In the genomic region with DNA sequence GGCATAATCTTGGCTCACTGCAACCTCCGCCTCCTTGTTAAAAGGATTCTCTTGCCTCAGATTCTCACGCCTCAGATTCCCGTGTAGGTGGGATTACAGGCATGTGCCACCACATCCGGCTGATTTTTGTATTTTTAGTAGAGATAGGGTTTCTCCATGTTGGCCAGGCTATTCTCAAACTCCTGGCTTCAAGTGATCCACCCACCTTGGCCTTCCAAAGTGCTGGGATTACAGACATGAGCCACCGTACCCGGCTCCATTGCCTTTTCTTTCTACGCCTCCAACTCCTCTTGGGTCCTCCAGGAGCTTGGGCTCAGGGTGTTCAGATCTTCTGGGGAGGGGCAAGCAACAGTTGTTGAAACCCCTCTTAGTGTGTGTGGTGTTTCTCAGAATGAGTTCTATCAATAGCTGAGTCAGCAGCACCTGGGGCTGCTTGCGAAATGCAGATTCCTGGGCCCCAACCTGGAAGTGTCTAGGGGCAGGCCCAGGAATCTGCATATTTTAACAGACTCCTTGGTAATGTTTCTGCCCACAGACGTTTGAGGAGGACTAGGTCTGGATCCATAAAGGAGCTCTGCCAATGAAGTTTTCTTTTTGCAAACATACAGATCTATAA, we compare ENCODE assay signal across 21 cellular contexts. TPM values are rescaled to one million over a fixed set of nuclear protein-coding genes. Genes with fewer than 3 reads are reported as not detected.
DNase-seq lines count a peak whose midpoint lies in the region; ATAC-seq, FAIRE-seq and TF ChIP-seq lines count a peak whose summit lies in the region.
"Had no signal": no experiment of that assay in that cellular context is flagged by ENCODE, and none has a peak within 500 bp of the region (broad histone marks: within the 10 kb centered on the region; RNA-seq: fewer than 3 reads in every experiment).

No MANE protein-coding gene starts in this region.

- no peak overlapping the region for H4K8ac ChIP-seq in H1 (ENCODE audit: extremely low read depth, insufficient read depth, low read length)

- no peak overlapping the region for H3K14ac ChIP-seq in H1 (ENCODE audit: insufficient read length)

- no peaks in the 10 kb centered on the region for H3K9me2 ChIP-seq in Karpas-422 (replicated peaks; ENCODE audit: insufficient read depth, low read length)

- H4K91ac ChIP-seq in H1 (replicated peaks; ENCODE audit: insufficient read length, low read length), result no peak overlapping the region

- no peak for FAIRE-seq in H1 (lab: Jason Lieb, UNC)
- FAIRE-seq: H54 had no signal

- H3K79me1 ChIP-seq in H1 (ENCODE audit: low read depth, low read length), result no peaks in the 10 kb centered on the region

- no peak overlapping the region for H3K18ac ChIP-seq in H1 (ENCODE audit: extremely low read depth, low read length)

- H3K36me3 ChIP-seq in Karpas-422 (ENCODE audit: insufficient read depth, low read length) (no peaks in the 10 kb centered on the region), H1 (ENCODE audit: control insufficient read depth in 2 of 4, insufficient read depth in 4 of 4, low read length in 3 of 4) (no peaks in the 10 kb centered on the region), aorta (ENCODE audit: control insufficient read depth in 1 of 2, insufficient read depth in 2 of 2, low read length in 1 of 2) (no peaks in the 10 kb centered on the region), esophagus squamous epithelium (no peaks in the 10 kb centered on the region)

- H2AFZ ChIP-seq in Karpas-422 (ENCODE audit: low read length) (no peak overlapping the region), H1 (ENCODE audit: low read length) (no peak overlapping the region)

- H3K79me2 ChIP-seq in Karpas-422 (ENCODE audit: low read length) (no peaks in the 10 kb centered on the region), H1 (ENCODE audit: control insufficient read depth in 1 of 2, insufficient read depth in 2 of 2, low read length in 2 of 2) (no peaks in the 10 kb centered on the region)

- peak; percentile 49 for DNase-seq in Karpas-422
- DNase-seq in H1 (ENCODE audit: low read depth in 1 of 2, low spot score in 2 of 2), result no peak
- DNase-seq in aorta, result peak; percentile 6 to 12
- DNase-seq in esophagus squamous epithelium (lab: John Stamatoyannopoulos, UW), result no peak
- DNase-seq: CD4-positive, CD25-positive, alpha-beta regulatory T cell; DMS 273 treated with DMSO at 0.1 percent for 48 hours; DMS79 treated with DMSO at 0.1 percent for 48 hours; HFFc6; NCI-H1105; NCI-H146; NCI-H2029; NCI-H2227 treated with DMSO at 0.1 percent for 48 hours; NCI-H510A; NCI-H748 treated with DMSO at 0.1 percent for 48 hours; SHP77 treated with DMSO at 0.1 percent for 48 hours had no signal

- H2BK120ac ChIP-seq in H1 (replicated peaks; ENCODE audit: low read depth, low read length), result no peak overlapping the region

- CTCF ChIA-PET in H1 (lab: Charles Lee; ENCODE audit: partially characterized antibody), result interaction anchor here (0.8 to 1.8 kb wide), 3 partner anchors 29 to 83 kb away, joined by 3 to 4 read pairs (median 3); no protein-coding TSS in a partner anchor

- H4K20me1 ChIP-seq in Karpas-422 (ENCODE audit: insufficient read depth, low read depth, low read length), result no peaks in the 10 kb centered on the region
- no peaks in the 10 kb centered on the region for H4K20me1 ChIP-seq in H1 (replicated peaks in 1 of 2; ENCODE audit: control insufficient read depth in 1 of 2, insufficient read depth in 2 of 2, low read length in 2 of 2)

- TF ChIP-seq CTCF in H1 (IDR thresholded peaks at IDR 0.05; ENCODE audit: control extremely low read depth in 1 of 3, insufficient read depth in 1 of 3, low read depth in 1 of 3, low read length in 3 of 3) (no peak), esophagus squamous epithelium (IDR thresholded peaks at IDR 0.05) (no peak)

- no peak overlapping the region for H3K4me3 ChIP-seq in Karpas-422 (ENCODE audit: low read length)
- no peak overlapping the region for H3K4me3 ChIP-seq in H1 (ENCODE audit: extremely low read depth in 1 of 4, insufficient read depth in 2 of 4, low read depth in 3 of 4, low read length in 4 of 4)
- no peak overlapping the region for H3K4me3 ChIP-seq in aorta (ENCODE audit: low read length in 2 of 2)
- H3K4me3 ChIP-seq in esophagus squamous epithelium, result no peak overlapping the region
- H3K4me3 ChIP-seq: SK-N-MC had no signal

- no peak overlapping the region for H2BK5ac ChIP-seq in H1 (ENCODE audit: low read depth, low read length)

- TF ChIP-seq POLR2A in H1 (IDR thresholded peaks at IDR 0.05; ENCODE audit: control extremely low read depth in 1 of 2, low read depth in 2 of 2, low read length in 2 of 2) (no peak), esophagus squamous epithelium (IDR thresholded peaks at IDR 0.05) (no peak)

- no peak overlapping the region for H3K56ac ChIP-seq in H1 (replicated peaks; ENCODE audit: insufficient read length, low read depth, low read length)

- POLR2A ChIA-PET in H1 (lab: Charles Lee; ENCODE audit: partially characterized antibody), result no interaction called here

- H3K27ac ChIP-seq in Karpas-422 (ENCODE audit: low read length) (no peak overlapping the region), H1 (ENCODE audit: low read depth, low read length) (no peak overlapping the region), aorta (ENCODE audit: low read depth in 1 of 2, low read length in 2 of 2) (no peak overlapping the region), esophagus squamous epithelium (no peak overlapping the region)
- H3K27ac ChIP-seq: KMS-11, RWPE1, SK-N-MC had no signal

- no peak overlapping the region for H2BK20ac ChIP-seq in H1 (ENCODE audit: low read length)

- H3K4me1 ChIP-seq in Karpas-422 (ENCODE audit: low read length) (peaks cover 4% of the 10 kb centered on the region), H1 (replicated peaks in 1 of 4; ENCODE audit: control insufficient read depth in 3 of 4, insufficient read depth in 4 of 4, low read length in 3 of 4) (peaks cover 0 to 3% (median 1%) of the 10 kb centered on the region in 4 experiments; a peak in 3 of 7 replicates), aorta (ENCODE audit: control insufficient read depth in 1 of 2, insufficient read depth in 2 of 2, low read length in 2 of 2) (no peaks in the 10 kb centered on the region), esophagus squamous epithelium (peaks cover 0 to 11% (median 6%) of the 10 kb centered on the region in 3 donors)

- H4K5ac ChIP-seq in H1 (ENCODE audit: insufficient read length, low read depth, low read length), result no peak overlapping the region

- H3K9ac ChIP-seq in Karpas-422 (ENCODE audit: low read length) (no peak overlapping the region), H1 (replicated peaks in 1 of 4; ENCODE audit: extremely low read depth in 1 of 4, low read depth in 3 of 4, low read length in 3 of 4) (no peak overlapping the region)
- H3K9ac ChIP-seq: KMS-11 had no signal

- no peak overlapping the region for H2BK15ac ChIP-seq in H1 (ENCODE audit: low read length)

- H3K9me3 ChIP-seq in Karpas-422 (ENCODE audit: low read length), result no peaks in the 10 kb centered on the region
- no peaks in the 10 kb centered on the region; a peak in 1 of 4 replicates for H3K9me3 ChIP-seq in H1 (ENCODE audit: insufficient read depth in 2 of 2, low read depth in 1 of 2, low read length in 1 of 2)
- peaks cover 4% of the 10 kb centered on the region for H3K9me3 ChIP-seq in aorta (ENCODE audit: control insufficient read depth, low read length)
- H3K9me3 ChIP-seq in esophagus squamous epithelium, result no peaks in the 10 kb centered on the region

- peaks cover 4% of the 10 kb centered on the region; the same call in 1 of the 2 replicates for H3K23me2 ChIP-seq in H1 (ENCODE audit: low read depth, low read length)

- H3K4ac ChIP-seq in H1 (replicated peaks; ENCODE audit: insufficient read length, low read depth, low read length), result no peak overlapping the region

- H2BK12ac ChIP-seq in H1 (ENCODE audit: low read depth, low read length), result no peak overlapping the region

- no peak overlapping the region for H2AK5ac ChIP-seq in H1 (ENCODE audit: low read depth, low read length)

- no peak for TF ChIP-seq EP300 in H1 (IDR thresholded peaks at IDR 0.05; ENCODE audit: borderline replicate concordance in 1 of 2, low read depth in 2 of 2, low read length in 2 of 2)

- no peak overlapping the region for H3K23ac ChIP-seq in H1 (ENCODE audit: insufficient read length)

- no peak overlapping the region for H3K4me2 ChIP-seq in Karpas-422 (ENCODE audit: low read depth, low read length, poor library complexity, severe bottlenecking)
- no peak overlapping the region for H3K4me2 ChIP-seq in H1 (ENCODE audit: insufficient read depth in 1 of 2, low read depth in 2 of 2, low read length in 2 of 2)
- H3K4me2 ChIP-seq: KMS-11 had no signal

- no peak for TF ChIP-seq RAD21 in H1 (IDR thresholded peaks at IDR 0.05 in 1 of 2, conservative IDR thresholded peaks at IDR 0.05 in 1 of 2; ENCODE audit: low read depth in 2 of 2, low read length in 2 of 2)

- ATAC-seq in aorta (ENCODE audit: low FRiP score) (no peak), HG02840 (IDR thresholded peaks at IDR 0.05; ENCODE audit: low FRiP score, unreplicated experiment) (no peak)

- H3K27me3 ChIP-seq in Karpas-422 (ENCODE audit: low read length) (no peaks in the 10 kb centered on the region), H1 (replicated peaks in 1 of 4; ENCODE audit: control insufficient read depth in 3 of 4, extremely low read depth in 1 of 4, insufficient read depth in 3 of 4, low read length in 3 of 4) (peaks cover 4 to 26% (median 20%) of the 10 kb centered on the region in 4 experiments), aorta (ENCODE audit: control insufficient read depth in 1 of 2, insufficient read depth in 2 of 2, low read length in 1 of 2) (peaks cover 0 to 2% of the 10 kb centered on the region in 2 donors), esophagus squamous epithelium (peaks cover 0 to 64% (median 11%) of the 10 kb centered on the region in 4 donors)

- 95% methylated on average over 9 of the region's 9 CpGs; no CpG with 5 or more reads in 1 of the 2 experiments for WGBS in H1 (ENCODE audit: extremely low coverage in 1 of 2, insufficient coverage in 1 of 2, insufficient read length in 1 of 2, insufficient replicate concordance in 2 of 2, low coverage in 1 of 2, low lambda C conversion rate in 2 of 2, missing lambda C conversion rate in 1 of 2), 2 experiments
- 79 to 82% methylated on average over 9 of the region's 9 CpGs for WGBS in aorta, 2 donors
- 78 to 80% methylated on average over 9 of the region's 9 CpGs for WGBS in esophagus squamous epithelium, 2 donors

- intact Hi-C loops in aorta (cut with DNase I) (no loop called here), esophagus squamous epithelium (cut with DNase I) (no loop called here)

RNA-seq across cellular contexts. Expression of a gene that starts 31.4 kb away (rescaled TPM):
- total RNA-seq in Karpas-422 (2014; rRNA removed; shearing (Covaris generic); ENCODE audit: low replicate concordance), result not detected in 2 replicates
- 3.0 and 3.2 TPM in 2 replicates for total RNA-seq in H1 (2021; fragmentation: NEBNext Ultra II Directional; extraction: Animal tissue kit (Norgen Biotek cat#: 25700))
- polyA plus RNA-seq in H1 (2011; rRNA removed) (1.9 and 2.1 TPM in 2 replicates), aorta (under 1 TPM in 1 of 2 donors, not detected in 1; 0.26 TPM)
- 2.1 TPM for polyA plus RNA-seq in H1 (2011; cell fraction: cytosol; rRNA removed)
- 2.7 TPM for polyA plus RNA-seq in H1 (2011; cell fraction: nucleus; rRNA removed)
- 1.9 to 2.9 TPM (median 2.3 TPM) in 4 replicates for polyA plus RNA-seq in H1 (2012, experiment 1 of 2)
- polyA plus RNA-seq in H1 (2012, experiment 2 of 2), result 1.6 TPM
- 1.1 TPM for polyA plus RNA-seq in H1 (2013, experiment 1 of 2)
- polyA plus RNA-seq in H1 (2013, experiment 2 of 2), result 0.99 TPM
- polyA minus RNA-seq in H1 (2011; rRNA and poly(A)+ RNA removed), result 4.0 and 5.8 TPM in 2 replicates
- 1.7 TPM for polyA minus RNA-seq in H1 (2011; cell fraction: cytosol; rRNA and poly(A)+ RNA removed)
- polyA minus RNA-seq in H1 (2011; cell fraction: nucleus; rRNA and poly(A)+ RNA removed), result 2.9 TPM
- total RNA-seq in aorta (under 1 TPM; 0.29 to 0.90 TPM), esophagus squamous epithelium (1 to 10 TPM in 1 of 4 donors, under 1 TPM in 3; 0.22 to 5.6 (median 0.49) TPM)
- total RNA-seq: HFFc6 had no signal
- polyA plus RNA-seq: BJ; CD4-positive, CD25-positive, alpha-beta regulatory T cell had no signal

RNA-seq across cellular contexts. Expression of a gene that starts 44.2 kb away (rescaled TPM):
- total RNA-seq in Karpas-422 (2014; rRNA removed; shearing (Covaris generic); ENCODE audit: low replicate concordance), result 12.6 and 19.3 TPM in 2 replicates
- 13.2 and 13.6 TPM in 2 replicates for total RNA-seq in H1 (2021; fragmentation: NEBNext Ultra II Directional; extraction: Animal tissue kit (Norgen Biotek cat#: 25700))
- polyA plus RNA-seq in H1 (2011; rRNA removed) (10.1 and 13.6 TPM in 2 replicates), aorta (1 to 10 TPM; 4.0 to 9.7 TPM)
- 11.1 TPM for polyA plus RNA-seq in H1 (2011; cell fraction: cytosol; rRNA removed)
- 22.2 TPM for polyA plus RNA-seq in H1 (2011; cell fraction: nucleus; rRNA removed)
- 6.7 to 12.4 TPM (median 10.6 TPM) in 4 replicates for polyA plus RNA-seq in H1 (2012, experiment 1 of 2)
- 7.6 TPM for polyA plus RNA-seq in H1 (2012, experiment 2 of 2)
- polyA plus RNA-seq in H1 (2013, experiment 1 of 2), result 11.8 TPM
- polyA plus RNA-seq in H1 (2013, experiment 2 of 2), result 10.6 TPM
- polyA minus RNA-seq in H1 (2011; rRNA and poly(A)+ RNA removed), result 6.0 and 7.2 TPM in 2 replicates
- 4.6 TPM for polyA minus RNA-seq in H1 (2011; cell fraction: cytosol; rRNA and poly(A)+ RNA removed)
- polyA minus RNA-seq in H1 (2011; cell fraction: nucleus; rRNA and poly(A)+ RNA removed), result 10.6 TPM
- total RNA-seq in aorta (10 to 100 TPM in 1 of 2 donors, 1 to 10 TPM in 1; 5.4 to 10.9 TPM), esophagus squamous epithelium (10 to 100 TPM; 19.6 to 34.7 (median 26.0) TPM)

RNA-seq across cellular contexts. Expression of a gene that starts 52.6 kb away (rescaled TPM):
- total RNA-seq in Karpas-422 (2014; rRNA removed; shearing (Covaris generic); ENCODE audit: low replicate concordance), result not detected in 2 replicates
- total RNA-seq in H1 (2021; fragmentation: NEBNext Ultra II Directional; extraction: Animal tissue kit (Norgen Biotek cat#: 25700)), result 28.8 and 29.5 TPM in 2 replicates
- polyA plus RNA-seq in H1 (2011; rRNA removed) (11.3 and 15.8 TPM in 2 replicates), aorta (10 to 100 TPM in 1 of 2 donors, 1 to 10 TPM in 1; 5.9 to 23.9 TPM)
- 13.7 TPM for polyA plus RNA-seq in H1 (2011; cell fraction: cytosol; rRNA removed)
- 46.9 TPM for polyA plus RNA-seq in H1 (2011; cell fraction: nucleus; rRNA removed)
- polyA plus RNA-seq in H1 (2012, experiment 1 of 2), result 16.5 to 27.4 TPM (median 22.8 TPM) in 4 replicates
- polyA plus RNA-seq in H1 (2012, experiment 2 of 2), result 5.2 TPM
- 16.4 TPM for polyA plus RNA-seq in H1 (2013, experiment 1 of 2)
- 15.4 TPM for polyA plus RNA-seq in H1 (2013, experiment 2 of 2)
- 21.5 and 22.3 TPM in 2 replicates for polyA minus RNA-seq in H1 (2011; rRNA and poly(A)+ RNA removed)
- 15.9 TPM for polyA minus RNA-seq in H1 (2011; cell fraction: cytosol; rRNA and poly(A)+ RNA removed)
- polyA minus RNA-seq in H1 (2011; cell fraction: nucleus; rRNA and poly(A)+ RNA removed), result 21.8 TPM
- total RNA-seq in aorta (10 to 100 TPM; 11.9 to 22.9 TPM), esophagus squamous epithelium (1,000 to 10,000 TPM in 2 of 4 donors, 100 to 1,000 TPM in 2; 504 to 1,677 (median 860) TPM)
- total RNA-seq: CD4-positive, CD25-positive, alpha-beta regulatory T cell had no signal

Comparison
In these comparisons a context has a peak if more than half of its experiments do, and no peak if none do; other contexts are left out.
1. DNase-seq: peak in Karpas-422 (single experiment) and aorta (2 of 2); none in H1 (0 of 2) and esophagus squamous epithelium (single experiment).
2. RNA of a gene that starts 52.6 kb away (total RNA-seq): 504 to 1,677 TPM in esophagus squamous epithelium; 28.8 to 29.5 TPM in H1, 11.9 to 22.9 TPM in aorta and not detected in Karpas-422; every median in the first group is over 10 times any median in the second.